ENCODE assay signal across 33 cellular contexts in genomic region chr18:75089748-75090327, GRCh38.
A peak's percentile ranks its signal among the peaks of the same experiment; 100 is the strongest.
DNase-seq lines count a peak whose midpoint lies in the region; ATAC-seq, FAIRE-seq and TF ChIP-seq lines count a peak whose summit lies in the region.
"Had no signal": no experiment of that assay in that cellular context is flagged by ENCODE, and none has a peak within 500 bp of the region (broad histone marks: within the 10 kb centered on the region; RNA-seq: fewer than 3 reads in every experiment).

No MANE protein-coding gene starts in this region.

- H3K4ac ChIP-seq in mesendoderm (ENCODE audit: low read depth, low read length) = no peak overlapping the region

- H3K4me3 ChIP-seq in Peyer's patch (no peak overlapping the region), mesendoderm (ENCODE audit: low read length) (no peak overlapping the region)
- H3K4me3 ChIP-seq in naive thymus-derived CD4-positive, alpha-beta T cell (ENCODE audit: low read length) = no peak overlapping the region
- H3K4me3 ChIP-seq: adrenal gland; BLaER1 treated with 17β-estradiol and CSF1 and Interleukin-3, amounts not matched to agents 10 nM and 100 nM; esophagus squamous epithelium; heart left ventricle; MG63; SJSA1; tibial nerve had no signal

- H3K36me3 Mint-ChIP-seq in stimulated activated memory B cell treated with anti-CD40 and anti-IgM and Interleukin-4, amounts not matched to agents 10 μg/mL and 1 μg/mL and 100 μg/mL, for 72 hours = no peaks in the 10 kb centered on the region
- no peaks in the 10 kb centered on the region for H3K36me3 Mint-ChIP-seq in naive thymus-derived CD4-positive, alpha-beta T cell
- H3K36me3 Mint-ChIP-seq: activated naive CD4-positive, alpha-beta T cell treated with anti-CD3 and anti-CD28 coated beads, Interleukin-2, amount 10 ng/mL, durations not matched to agents 7 days and 5 days had no signal

- H3K4me2 ChIP-seq in mesendoderm (ENCODE audit: low read length) = no peak overlapping the region
- H3K4me2 ChIP-seq: BLaER1 treated with 17β-estradiol and CSF1 and Interleukin-3, amounts not matched to agents 10 nM and 100 nM had no signal

- FAIRE-seq in urothelium cell line (lab: Jason Lieb, UNC) = no peak
- FAIRE-seq: endometrium had no signal

- no peaks in the 10 kb centered on the region for H3K4me1 ChIP-seq in Peyer's patch
- H3K4me1 ChIP-seq in mesendoderm (ENCODE audit: control insufficient read depth, low read depth, low read length) = no peaks in the 10 kb centered on the region
- no peaks in the 10 kb centered on the region for H3K4me1 ChIP-seq in naive thymus-derived CD4-positive, alpha-beta T cell (ENCODE audit: control insufficient read depth in 2 of 2, insufficient read depth in 2 of 2, low read length in 2 of 2)
- H3K4me1 ChIP-seq: adrenal gland; BLaER1 treated with 17β-estradiol and CSF1 and Interleukin-3, amounts not matched to agents 10 nM and 100 nM; esophagus squamous epithelium; foreskin keratinocyte; heart left ventricle; SJSA1; tibial nerve had no signal

- no CpG with 5 or more reads among the region's 31 CpGs for WGBS in mesendoderm (ENCODE audit: extremely low coverage, insufficient coverage, low lambda C conversion rate)

- no peaks in the 10 kb centered on the region for H3K79me1 ChIP-seq in mesendoderm (ENCODE audit: low read length)

- TF ChIP-seq CTCF in Peyer's patch (IDR thresholded peaks at IDR 0.05) = no peak

- H3K23ac ChIP-seq in mesendoderm (ENCODE audit: low read length) = no peak overlapping the region

- no peak overlapping the region for H2AK5ac ChIP-seq in mesendoderm (ENCODE audit: low read length)

- H3K4me1 Mint-ChIP-seq in stimulated activated memory B cell treated with anti-CD40 and anti-IgM and Interleukin-4, amounts not matched to agents 10 μg/mL and 1 μg/mL and 100 μg/mL, for 72 hours = no peaks in the 10 kb centered on the region
- H3K4me1 Mint-ChIP-seq in naive thymus-derived CD4-positive, alpha-beta T cell = no peaks in the 10 kb centered on the region
- H3K4me1 Mint-ChIP-seq: activated naive CD4-positive, alpha-beta T cell treated with anti-CD3 and anti-CD28 coated beads, Interleukin-2, amount 10 ng/mL, durations not matched to agents 7 days and 5 days; central memory CD8-positive, alpha-beta T cell had no signal

- peak overlapping the region; percentile 10 for H3K4me3 Mint-ChIP-seq in stimulated activated memory B cell treated with anti-CD40 and anti-IgM and Interleukin-4, amounts not matched to agents 10 μg/mL and 1 μg/mL and 100 μg/mL, for 72 hours
- H3K4me3 Mint-ChIP-seq in naive thymus-derived CD4-positive, alpha-beta T cell = no peak overlapping the region
- H3K4me3 Mint-ChIP-seq: activated naive CD4-positive, alpha-beta T cell treated with anti-CD3 and anti-CD28 coated beads, Interleukin-2, amount 10 ng/mL, durations not matched to agents 7 days and 5 days; activated T-cell treated with anti-CD3 and anti-CD28 coated beads, Interleukin-2, amount 50 U/mL, for 72 hours; central memory CD8-positive, alpha-beta T cell; dendritic cell treated with granulocyte-macrophage colony-stimulating factor and Interleukin-4, amounts not matched to agents 40 ng/mL and 50 ng/mL, for 4 days had no signal

- POLR2A ChIA-PET in naive thymus-derived CD4-positive, alpha-beta T cell (lab: Charles Lee) = no interaction called here

- H3K27ac Mint-ChIP-seq in stimulated activated memory B cell treated with anti-CD40 and anti-IgM and Interleukin-4, amounts not matched to agents 10 μg/mL and 1 μg/mL and 100 μg/mL, for 72 hours = no peak overlapping the region
- H3K27ac Mint-ChIP-seq in naive thymus-derived CD4-positive, alpha-beta T cell = peak overlapping the region in 1 of 9 donors; percentile 77
- H3K27ac Mint-ChIP-seq: activated naive CD4-positive, alpha-beta T cell treated with anti-CD3 and anti-CD28 coated beads, Interleukin-2, amount 10 ng/mL, durations not matched to agents 7 days and 5 days; activated T-cell treated with anti-CD3 and anti-CD28 coated beads, Interleukin-2, amount 50 U/mL, for 72 hours; dendritic cell treated with granulocyte-macrophage colony-stimulating factor and Interleukin-4, amounts not matched to agents 40 ng/mL and 50 ng/mL, for 4 days had no signal

- H3K18ac ChIP-seq in mesendoderm (ENCODE audit: low read length) = no peak overlapping the region

- CTCF ChIA-PET in naive thymus-derived CD4-positive, alpha-beta T cell (lab: Charles Lee) = no interaction called here

- no peaks in the 10 kb centered on the region for H3K27me3 ChIP-seq in Peyer's patch
- H3K27me3 ChIP-seq in mesendoderm (ENCODE audit: insufficient read depth, low read length, poor library complexity) = no peaks in the 10 kb centered on the region
- H3K27me3 ChIP-seq in naive thymus-derived CD4-positive, alpha-beta T cell (ENCODE audit: control insufficient read depth in 2 of 2, insufficient read depth in 2 of 2, low read length in 2 of 2) = no peaks in the 10 kb centered on the region
- H3K27me3 ChIP-seq: adrenal gland; BLaER1 treated with 17β-estradiol and CSF1 and Interleukin-3, amounts not matched to agents 10 nM and 100 nM; esophagus squamous epithelium; foreskin keratinocyte; heart left ventricle; MG63; SJSA1; tibial nerve had no signal

- H3K9ac ChIP-seq in mesendoderm (ENCODE audit: low read length) = no peak overlapping the region
- H3K9ac ChIP-seq: BLaER1 treated with 17β-estradiol and CSF1 and Interleukin-3, amounts not matched to agents 10 nM and 100 nM had no signal

- no peak overlapping the region for H3K27ac ChIP-seq in Peyer's patch
- no peak overlapping the region for H3K27ac ChIP-seq in mesendoderm (ENCODE audit: low read depth, low read length)
- H3K27ac ChIP-seq in naive thymus-derived CD4-positive, alpha-beta T cell (ENCODE audit: low read depth, low read length) = no peak overlapping the region
- H3K27ac ChIP-seq: 22Rv1; adrenal gland; BLaER1 treated with 17β-estradiol and CSF1 and Interleukin-3, amounts not matched to agents 10 nM and 100 nM; esophagus squamous epithelium; foreskin keratinocyte; heart left ventricle; RWPE1; SJSA1; tibial nerve; VCaP had no signal

- intact Hi-C loops in naive thymus-derived CD4-positive, alpha-beta T cell (cut with micrococcal nuclease) = no loop called here

- TF ChIP-seq POLR2A in Peyer's patch (IDR thresholded peaks at IDR 0.05) = no peak

- no peak overlapping the region for H4K8ac ChIP-seq in mesendoderm (ENCODE audit: low read depth, low read length)

- peak; percentile 45 for ATAC-seq in stimulated activated memory B cell treated with anti-CD40 and anti-IgM and Interleukin-4, amounts not matched to agents 10 μg/mL and 1 μg/mL and 100 μg/mL, for 72 hours
- no peak for ATAC-seq in naive thymus-derived CD4-positive, alpha-beta T cell
- ATAC-seq: activated T-cell treated with anti-CD3 and anti-CD28 coated beads, Interleukin-2, amount 50 U/mL, for 72 hours; foreskin keratinocyte; heart left ventricle; sciatic nerve had no signal

- H2BK15ac ChIP-seq in mesendoderm (replicated peaks; ENCODE audit: low read depth) = no peak overlapping the region

- no peaks in the 10 kb centered on the region for H3K79me2 ChIP-seq in mesendoderm (ENCODE audit: control insufficient read depth, insufficient read depth, low read length)

- no peaks in the 10 kb centered on the region for H3K9me3 Mint-ChIP-seq in stimulated activated memory B cell treated with anti-CD40 and anti-IgM and Interleukin-4, amounts not matched to agents 10 μg/mL and 1 μg/mL and 100 μg/mL, for 72 hours
- H3K9me3 Mint-ChIP-seq in naive thymus-derived CD4-positive, alpha-beta T cell = peaks cover 0 to 12% (median 0%) of the 10 kb centered on the region in 11 donors
- H3K9me3 Mint-ChIP-seq: central memory CD8-positive, alpha-beta T cell had no signal

- no peaks in the 10 kb centered on the region for H3K27me3 Mint-ChIP-seq in stimulated activated memory B cell treated with anti-CD40 and anti-IgM and Interleukin-4, amounts not matched to agents 10 μg/mL and 1 μg/mL and 100 μg/mL, for 72 hours
- H3K27me3 Mint-ChIP-seq in naive thymus-derived CD4-positive, alpha-beta T cell = peaks cover 0 to 18% (median 0%) of the 10 kb centered on the region in 5 donors
- H3K27me3 Mint-ChIP-seq: activated naive CD4-positive, alpha-beta T cell treated with anti-CD3 and anti-CD28 coated beads, Interleukin-2, amount 10 ng/mL, durations not matched to agents 7 days and 5 days; central memory CD8-positive, alpha-beta T cell had no signal

- H3K36me3 ChIP-seq in Peyer's patch (no peaks in the 10 kb centered on the region), mesendoderm (ENCODE audit: control insufficient read depth, insufficient read depth, low read length) (no peaks in the 10 kb centered on the region)
- H3K36me3 ChIP-seq in naive thymus-derived CD4-positive, alpha-beta T cell (ENCODE audit: control insufficient read depth in 2 of 3, insufficient read depth in 3 of 3, low read length in 3 of 3) = no peaks in the 10 kb centered on the region
- H3K36me3 ChIP-seq: adrenal gland; BLaER1 treated with 17β-estradiol and CSF1 and Interleukin-3, amounts not matched to agents 10 nM and 100 nM; esophagus squamous epithelium; heart left ventricle; MG63; SJSA1; tibial nerve had no signal

- H2BK5ac ChIP-seq in mesendoderm (ENCODE audit: low read length) = no peak overlapping the region

- peak; percentile 27 for DNase-seq in DMS53 (lab: John Stamatoyannopoulos, UW)
- no peak for DNase-seq in DMS53 treated with DMSO at 0.1 percent for 48 hours (lab: John Stamatoyannopoulos, UW; ENCODE audit: unreplicated experiment)
- DNase-seq in Peyer's patch = peak in 2 of 3 donors; percentile 12 to 27
- DNase-seq in iPS-NIHi11 (ENCODE audit: low spot score) = peak; percentile 46
- DNase-seq in mesendoderm = no peak
- DNase-seq in naive thymus-derived CD4-positive, alpha-beta T cell = no peak
- no peak for DNase-seq in urothelium cell line (ENCODE audit: low spot score)
- DNase-seq: activated CD4-positive, alpha-beta T cell treated with anti-CD3 and anti-CD28 coated beads for 48 hours; activated naive CD4-positive, alpha-beta T cell treated with anti-CD3 and anti-CD28 coated beads, Interleukin-2, amount 10 ng/mL, durations not matched to agents 7 days and 5 days; activated T-cell treated with anti-CD3 and anti-CD28 coated beads, Interleukin-2, amount 50 U/mL, for 72 hours; esophagus squamous epithelium; foreskin keratinocyte; heart left ventricle; KG1; MG63; NCI-H1105 treated with DMSO at 0.1 percent for 48 hours; NCI-H1930; NCI-H2171 treated with DMSO at 0.1 percent for 48 hours; NCI-H510A; stimulated activated CD4-positive, alpha-beta T cell treated with anti-CD3 and anti-CD28 coated beads, Interleukin-2, amount 100 ng/mL, for 48 hours; T1000 had no signal

- H2BK120ac ChIP-seq in mesendoderm (ENCODE audit: low read depth, low read length) = no peak overlapping the region

- no peaks in the 10 kb centered on the region for H3K9me3 ChIP-seq in Peyer's patch
- no peaks in the 10 kb centered on the region for H3K9me3 ChIP-seq in naive thymus-derived CD4-positive, alpha-beta T cell (ENCODE audit: control insufficient read depth in 2 of 3, low read length in 3 of 3)
- H3K9me3 ChIP-seq: adrenal gland, esophagus squamous epithelium, MG63, tibial nerve had no signal

- H4K5ac ChIP-seq in mesendoderm (ENCODE audit: low read length) = no peak overlapping the region

- H3K56ac ChIP-seq in mesendoderm (ENCODE audit: low read length) = no peak overlapping the region

Comparison
In these comparisons a context has a peak if more than half of its experiments do, and no peak if none do; other contexts are left out.
1. DNase-seq: peak in DMS53 (single experiment), Peyer's patch (2 of 3) and iPS-NIHi11 (single experiment); none in DMS53 treated with DMSO at 0.1 percent for 48 hours (single experiment), mesendoderm (single experiment), naive thymus-derived CD4-positive, alpha-beta T cell (0 of 9) and urothelium cell line (single experiment).